Comparison of ENCODE assay signal across 8 cellular contexts in the genomic region with DNA sequence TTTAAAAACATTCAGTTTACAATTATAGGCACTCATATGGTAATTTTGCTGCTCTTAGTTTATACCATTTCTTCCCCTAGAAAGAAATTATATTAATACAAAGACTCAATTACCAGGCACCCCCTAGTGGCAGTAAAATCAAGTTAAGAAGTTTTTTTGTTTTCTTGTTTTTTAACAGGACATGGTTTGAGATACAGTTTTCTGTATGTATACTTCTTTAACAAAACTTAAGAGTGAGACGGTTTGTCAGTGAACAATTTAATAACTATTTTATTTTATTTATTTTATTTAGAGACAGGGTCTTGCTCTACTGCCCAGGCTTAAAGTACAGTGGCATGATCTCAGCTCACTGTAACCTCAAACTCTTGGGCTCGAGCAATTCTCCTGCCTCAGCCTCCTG.
DNase-seq lines count a peak whose midpoint lies in the region; ATAC-seq and TF ChIP-seq lines count a peak whose summit lies in the region.

No MANE protein-coding gene starts in this region.

- peak; percentile 17 to 34 for DNase-seq in NCI-H526 (lab: John Stamatoyannopoulos, UW)
- DNase-seq in NCI-H526 treated with DMSO at 0.1 percent for 48 hours (lab: John Stamatoyannopoulos, UW): no peak
- peak; percentile 4 for DNase-seq in NCI-H460 (ENCODE audit: extremely low read depth, low read depth)
- DNase-seq in esophagus squamous epithelium (lab: John Stamatoyannopoulos, UW): no peak
- no peak for DNase-seq in spleen
- DNase-seq in activated CD8-positive, alpha-beta memory T cell treated with anti-CD3 and anti-CD28 coated beads, Interleukin-2, amount 10 ng/mL, durations not matched to agents 7 days and 5 days: no peak
- DNase-seq in activated T-helper 2 cell treated with anti-CD3 and anti-CD28 coated beads, Interferon-gamma antibody, Interleukin-2, Interleukin-4, amounts not matched to agents 10 μg/mL and 5 μg/mL and 100 μg/mL, durations not matched to agents 14 hours and 24 hours and 36 hours (ENCODE audit: low spot score): no peak
- no peak for DNase-seq in NK-92 (lab: John Stamatoyannopoulos, UW; ENCODE audit: unreplicated experiment)

- H3K4me3 Mint-ChIP-seq in activated CD8-positive, alpha-beta memory T cell treated with anti-CD3 and anti-CD28 coated beads, Interleukin-2, amount 10 ng/mL, durations not matched to agents 7 days and 5 days: no peak overlapping the region
- H3K4me3 Mint-ChIP-seq in activated T-helper 2 cell treated with anti-CD3 and anti-CD28 coated beads, Interferon-gamma antibody, Interleukin-2, Interleukin-4, amounts not matched to agents 10 μg/mL and 5 μg/mL and 100 μg/mL, durations not matched to agents 14 hours and 24 hours and 36 hours (ENCODE audit: low read depth): no peak overlapping the region

- H3K27me3 ChIP-seq in esophagus squamous epithelium (no peaks in the 10 kb centered on the region), spleen (replicated peaks in 1 of 7) (no peaks in the 10 kb centered on the region)

- no peak overlapping the region for H3K27ac Mint-ChIP-seq in activated CD8-positive, alpha-beta memory T cell treated with anti-CD3 and anti-CD28 coated beads, Interleukin-2, amount 10 ng/mL, durations not matched to agents 7 days and 5 days
- no peak overlapping the region for H3K27ac Mint-ChIP-seq in activated T-helper 2 cell treated with anti-CD3 and anti-CD28 coated beads, Interferon-gamma antibody, Interleukin-2, Interleukin-4, amounts not matched to agents 10 μg/mL and 5 μg/mL and 100 μg/mL, durations not matched to agents 14 hours and 24 hours and 36 hours

- intact Hi-C loops in esophagus squamous epithelium (cut with DNase I): no loop called here
- intact Hi-C loops in spleen (cut with DNase I; ENCODE audit: low total_unique reads): loop anchor here (10.0 kb wide), 1 partner anchor 371 kb away; no protein-coding TSS in a partner anchor
- intact Hi-C loops in activated T-helper 2 cell treated with anti-CD3 and anti-CD28 coated beads, Interferon-gamma antibody, Interleukin-2, Interleukin-4, amounts not matched to agents 10 μg/mL and 5 μg/mL and 100 μg/mL, durations not matched to agents 14 hours and 24 hours and 36 hours (cut with micrococcal nuclease): no loop called here

- no peak overlapping the region for H3K27ac ChIP-seq in esophagus squamous epithelium
- no peak overlapping the region for H3K27ac ChIP-seq in spleen

- H3K9me3 ChIP-seq in esophagus squamous epithelium (no peaks in the 10 kb centered on the region), spleen (no peaks in the 10 kb centered on the region)

- peaks cover 5% of the 10 kb centered on the region for H3K36me3 Mint-ChIP-seq in activated CD8-positive, alpha-beta memory T cell treated with anti-CD3 and anti-CD28 coated beads, Interleukin-2, amount 10 ng/mL, durations not matched to agents 7 days and 5 days
- H3K36me3 Mint-ChIP-seq in activated T-helper 2 cell treated with anti-CD3 and anti-CD28 coated beads, Interferon-gamma antibody, Interleukin-2, Interleukin-4, amounts not matched to agents 10 μg/mL and 5 μg/mL and 100 μg/mL, durations not matched to agents 14 hours and 24 hours and 36 hours (ENCODE audit: low read depth): peaks cover 6% of the 10 kb centered on the region

- CTCF ChIA-PET in activated CD8-positive, alpha-beta memory T cell treated with anti-CD3 and anti-CD28 coated beads, Interleukin-2, amount 10 ng/mL, durations not matched to agents 7 days and 5 days (lab: Charles Lee): interaction anchor here (1.1 to 1.2 kb wide), 2 partner anchors 16 to 18 kb away, joined by 3 to 4 read pairs; no protein-coding TSS in a partner anchor

- no peaks in the 10 kb centered on the region for H3K4me1 ChIP-seq in esophagus squamous epithelium
- H3K4me1 ChIP-seq in spleen: peaks cover 0 to 26% (median 5%) of the 10 kb centered on the region in 6 donors

- ATAC-seq in activated CD8-positive, alpha-beta memory T cell treated with anti-CD3 and anti-CD28 coated beads, Interleukin-2, amount 10 ng/mL, durations not matched to agents 7 days and 5 days: no peak

- TF ChIP-seq POLR2A in esophagus squamous epithelium (IDR thresholded peaks at IDR 0.05) (no peak), spleen (IDR thresholded peaks at IDR 0.05) (no peak)

- TF ChIP-seq CTCF in esophagus squamous epithelium (IDR thresholded peaks at IDR 0.05) (peak in 5 of 6 experiments; percentile 27 to 59 (median 41)), spleen (IDR thresholded peaks at IDR 0.05 in 8 of 11, conservative IDR thresholded peaks at IDR 0.05 in 3 of 11) (peak in 7 of 11 experiments; percentile 14 to 48 (median 37))

- H3K36me3 ChIP-seq in esophagus squamous epithelium (peaks cover 0 to 39% (median 0%) of the 10 kb centered on the region in 3 donors), spleen (peaks cover 0 to 30% (median 3%) of the 10 kb centered on the region in 6 donors)

- no peaks in the 10 kb centered on the region for H3K9me3 Mint-ChIP-seq in activated CD8-positive, alpha-beta memory T cell treated with anti-CD3 and anti-CD28 coated beads, Interleukin-2, amount 10 ng/mL, durations not matched to agents 7 days and 5 days (ENCODE audit: low read depth)
- no peaks in the 10 kb centered on the region for H3K9me3 Mint-ChIP-seq in activated T-helper 2 cell treated with anti-CD3 and anti-CD28 coated beads, Interferon-gamma antibody, Interleukin-2, Interleukin-4, amounts not matched to agents 10 μg/mL and 5 μg/mL and 100 μg/mL, durations not matched to agents 14 hours and 24 hours and 36 hours

- 64 to 78% methylated on average over 2 of the region's 2 CpGs for WGBS in esophagus squamous epithelium, 2 donors
- 71 to 85% (median 81%) methylated on average over 2 of the region's 2 CpGs for WGBS in spleen, 5 donors

- H3K27me3 Mint-ChIP-seq in activated CD8-positive, alpha-beta memory T cell treated with anti-CD3 and anti-CD28 coated beads, Interleukin-2, amount 10 ng/mL, durations not matched to agents 7 days and 5 days: no peaks in the 10 kb centered on the region
- H3K27me3 Mint-ChIP-seq in activated T-helper 2 cell treated with anti-CD3 and anti-CD28 coated beads, Interferon-gamma antibody, Interleukin-2, Interleukin-4, amounts not matched to agents 10 μg/mL and 5 μg/mL and 100 μg/mL, durations not matched to agents 14 hours and 24 hours and 36 hours (ENCODE audit: low read depth): no peaks in the 10 kb centered on the region

- H3K4me3 ChIP-seq in esophagus squamous epithelium (no peak overlapping the region), spleen (no peak overlapping the region)

- peaks cover 16% of the 10 kb centered on the region for H3K4me1 Mint-ChIP-seq in activated CD8-positive, alpha-beta memory T cell treated with anti-CD3 and anti-CD28 coated beads, Interleukin-2, amount 10 ng/mL, durations not matched to agents 7 days and 5 days
- H3K4me1 Mint-ChIP-seq in activated T-helper 2 cell treated with anti-CD3 and anti-CD28 coated beads, Interferon-gamma antibody, Interleukin-2, Interleukin-4, amounts not matched to agents 10 μg/mL and 5 μg/mL and 100 μg/mL, durations not matched to agents 14 hours and 24 hours and 36 hours (ENCODE audit: low read depth): peaks cover 13% of the 10 kb centered on the region

Comparison
In these comparisons a context has a peak if more than half of its experiments do, and no peak if none do; other contexts are left out.
1. DNase-seq: peak in NCI-H526 (2 of 2) and NCI-H460 (single experiment); none in NCI-H526 treated with DMSO at 0.1 percent for 48 hours (single experiment), esophagus squamous epithelium (single experiment), spleen (single experiment), activated CD8-positive, alpha-beta memory T cell treated with anti-CD3 and anti-CD28 coated beads, Interleukin-2, amount 10 ng/mL, durations not matched to agents 7 days and 5 days (single experiment), activated T-helper 2 cell treated with anti-CD3 and anti-CD28 coated beads, Interferon-gamma antibody, Interleukin-2, Interleukin-4, amounts not matched to agents 10 μg/mL and 5 μg/mL and 100 μg/mL, durations not matched to agents 14 hours and 24 hours and 36 hours (single experiment) and NK-92 (single experiment).